In genomic region chr17:46770818-46771600, GRCh38 we compare ENCODE assay signal across 1 cellular context.
TF ChIP-seq lines count a peak whose summit lies in the region.

No MANE protein-coding gene starts in this region.

TF ChIP-seq in HepG2, 621 proteins besides CTCF, POLR2A, EP300 and RAD21 (continued from another document and continues in another):
- 0 out of 2 replicates have a peak, but pooled peaks have one; percentile 65 for TF ChIP-seq ELK4 (CRISPR knock-in tag; IDR thresholded peaks at IDR 0.05; ENCODE audit: borderline replicate concordance)
- TF ChIP-seq TGIF2 (CRISPR knock-in tag; IDR thresholded peaks at IDR 0.05): no peak; the same call in 1 of the 2 replicates
- no peak for TF ChIP-seq NR2F2 (IDR thresholded peaks at IDR 0.05; ENCODE audit: borderline replicate concordance, low read depth)
- no peak for TF ChIP-seq PTBP1 (IDR thresholded peaks at IDR 0.05; ENCODE audit: low read depth, low read length, poor library complexity, severe bottlenecking)
- TF ChIP-seq PLSCR1 (CRISPR knock-in tag; IDR thresholded peaks at IDR 0.05; ENCODE audit: borderline replicate concordance): no peak
- peak; percentile 78 for TF ChIP-seq TAF15 (IDR thresholded peaks at IDR 0.05; ENCODE audit: low read depth, low read length, poor library complexity, severe bottlenecking)
- peak; percentile 75; the same call in 1 of the 2 replicates for TF ChIP-seq TOPORS (CRISPR knock-in tag; IDR thresholded peaks at IDR 0.05)
- 0 out of 2 replicates have a peak, but pooled peaks have one; percentile 68 for TF ChIP-seq ZNF337 (CRISPR knock-in tag; IDR thresholded peaks at IDR 0.05; ENCODE audit: borderline replicate concordance, low read depth)
- peak; percentile 85; the same call in 1 of the 2 replicates for TF ChIP-seq NKX3-1 (CRISPR knock-in tag; IDR thresholded peaks at IDR 0.05)
- 0 out of 2 replicates have a peak, but pooled peaks have one; percentile 7 for TF ChIP-seq BCL6 (CRISPR knock-in tag; IDR thresholded peaks at IDR 0.05)
- TF ChIP-seq HMG20A (CRISPR knock-in tag; IDR thresholded peaks at IDR 0.05; ENCODE audit: borderline replicate concordance): no peak
- TF ChIP-seq ERF (CRISPR knock-in tag; IDR thresholded peaks at IDR 0.05): peak; percentile 54; the same call in 1 of the 2 replicates
- no peak for TF ChIP-seq ETV5 (CRISPR knock-in tag; IDR thresholded peaks at IDR 0.05; ENCODE audit: borderline replicate concordance)
- peak; percentile 69; the same call in 1 of the 2 replicates for TF ChIP-seq HOXA3 (CRISPR knock-in tag; IDR thresholded peaks at IDR 0.05)
- 0 out of 2 replicates have a peak, but pooled peaks have one; percentile 21 for TF ChIP-seq CERS6 (CRISPR knock-in tag; IDR thresholded peaks at IDR 0.05)
- TF ChIP-seq PHF21A (CRISPR knock-in tag; IDR thresholded peaks at IDR 0.05): peak; percentile 21; the same call in 1 of the 2 replicates
- TF ChIP-seq ZNF557 (CRISPR knock-in tag; IDR thresholded peaks at IDR 0.05): no peak
- 0 out of 2 replicates have a peak, but pooled peaks have one; percentile 38 for TF ChIP-seq E2F5 (CRISPR knock-in tag; conservative IDR thresholded peaks at IDR 0.05)
- no peak for TF ChIP-seq SOX13 (IDR thresholded peaks at IDR 0.05)
- no peak for TF ChIP-seq SOX13 (CRISPR knock-in tag; conservative IDR thresholded peaks at IDR 0.05 in 1 of 2, IDR thresholded peaks at IDR 0.05 in 1 of 2)
- peak; percentile 27; the same call in 1 of the 2 replicates for TF ChIP-seq THAP11 (CRISPR knock-in tag; IDR thresholded peaks at IDR 0.05)
- TF ChIP-seq TEAD3 (CRISPR knock-in tag; optimal IDR thresholded peaks at IDR 0.05; ENCODE audit: borderline replicate concordance): no peak
- no peak for TF ChIP-seq RELA (CRISPR knock-in tag; IDR thresholded peaks at IDR 0.05)
- no peak for TF ChIP-seq CHD4 (IDR thresholded peaks at IDR 0.05; ENCODE audit: borderline replicate concordance, low read length)
- peak; percentile 52; the same call in 1 of the 2 replicates for TF ChIP-seq ZNF276 (CRISPR knock-in tag; IDR thresholded peaks at IDR 0.05; ENCODE audit: low read depth)
- TF ChIP-seq ZSCAN20 (CRISPR knock-in tag; IDR thresholded peaks at IDR 0.05; ENCODE audit: borderline replicate concordance): peak; percentile 84; the same call in 1 of the 2 replicates
- TF ChIP-seq ZBTB4 (CRISPR knock-in tag; IDR thresholded peaks at IDR 0.05; ENCODE audit: borderline replicate concordance): 0 out of 2 replicates have a peak, but pooled peaks have one; percentile 9
- TF ChIP-seq ZNF513 (CRISPR knock-in tag; conservative IDR thresholded peaks at IDR 0.05): no peak
- no peak; the same call in 1 of the 2 replicates for TF ChIP-seq SKIL (CRISPR knock-in tag; IDR thresholded peaks at IDR 0.05; ENCODE audit: borderline replicate concordance)
- no peak for TF ChIP-seq ZNF282 (IDR thresholded peaks at IDR 0.05; ENCODE audit: partially characterized antibody)
- TF ChIP-seq TCF7 (IDR thresholded peaks at IDR 0.05; ENCODE audit: low read depth): no peak
- no peak for TF ChIP-seq SKI (IDR thresholded peaks at IDR 0.05; ENCODE audit: partially characterized antibody)
- TF ChIP-seq NPAS2 (CRISPR knock-in tag; IDR thresholded peaks at IDR 0.05; ENCODE audit: borderline replicate concordance): no peak
- TF ChIP-seq SRSF1 (optimal IDR thresholded peaks at IDR 0.05; ENCODE audit: low read depth, low read length): no peak
- TF ChIP-seq CSRNP2 (CRISPR knock-in tag; conservative IDR thresholded peaks at IDR 0.05; ENCODE audit: low read depth): 0 out of 2 replicates have a peak, but pooled peaks have one; percentile 67
- peak; percentile 52; the same call in 1 of the 2 replicates for TF ChIP-seq KDM5B (CRISPR knock-in tag; IDR thresholded peaks at IDR 0.05; ENCODE audit: borderline replicate concordance)
- TF ChIP-seq PHF8 (CRISPR knock-in tag; IDR thresholded peaks at IDR 0.05): peak; percentile 70
- TF ChIP-seq WIZ (CRISPR knock-in tag; IDR thresholded peaks at IDR 0.05): peak; percentile 85; the same call in 1 of the 2 replicates
- 0 out of 2 replicates have a peak, but pooled peaks have one; percentile 50 for TF ChIP-seq ZFP41 (CRISPR knock-in tag; IDR thresholded peaks at IDR 0.05; ENCODE audit: borderline replicate concordance)
- TF ChIP-seq ZNF878 (CRISPR knock-in tag; IDR thresholded peaks at IDR 0.05): 0 out of 2 replicates have a peak, but pooled peaks have one; percentile 80
- TF ChIP-seq MTA3 (CRISPR knock-in tag; IDR thresholded peaks at IDR 0.05): no peak
- TF ChIP-seq ZBTB14 (CRISPR knock-in tag; IDR thresholded peaks at IDR 0.05): peak; percentile 54; the same call in 1 of the 2 replicates
- 0 out of 2 replicates have a peak, but pooled peaks have one; percentile 51 for TF ChIP-seq ZNF33B (CRISPR knock-in tag; IDR thresholded peaks at IDR 0.05)
- TF ChIP-seq JDP2 (CRISPR knock-in tag; IDR thresholded peaks at IDR 0.05; ENCODE audit: borderline replicate concordance): no peak
- TF ChIP-seq MLLT10 (CRISPR knock-in tag; IDR thresholded peaks at IDR 0.05): no peak
- no peak for TF ChIP-seq CENPX (CRISPR knock-in tag; IDR thresholded peaks at IDR 0.05)
- TF ChIP-seq MBD4 (IDR thresholded peaks at IDR 0.05; ENCODE audit: borderline replicate concordance, low read length): no peak
- TF ChIP-seq ZNF329 (CRISPR knock-in tag; IDR thresholded peaks at IDR 0.05; ENCODE audit: low read depth): no peak
- no peak for TF ChIP-seq AHR (CRISPR knock-in tag; IDR thresholded peaks at IDR 0.05)
- TF ChIP-seq TBL1XR1 (IDR thresholded peaks at IDR 0.05; ENCODE audit: borderline replicate concordance, low read length, partially characterized antibody): no peak
- TF ChIP-seq PAWR (CRISPR knock-in tag; IDR thresholded peaks at IDR 0.05; ENCODE audit: borderline replicate concordance): no peak
